In genomic region chr20:51457281-51457932, GRCh38 we compare ENCODE assay signal across 8 cellular contexts.
A peak's percentile ranks its signal among the peaks of the same experiment; 100 is the strongest.
DNase-seq lines count a peak whose midpoint lies in the region; ATAC-seq and TF ChIP-seq lines count a peak whose summit lies in the region.

No MANE protein-coding gene starts in this region.

- peak; percentile 80 for DNase-seq in EL
- DNase-seq in RWPE2 (ENCODE audit: low spot score), result peak; percentile 94
- peak; percentile 88 for DNase-seq in fibroblast of mammary gland (ENCODE audit: low read depth)
- peak; percentile 90 for DNase-seq in sigmoid colon
- no peak for DNase-seq in NCI-H345 treated with DMSO at 0.1 percent for 48 hours (lab: John Stamatoyannopoulos, UW; ENCODE audit: unreplicated experiment)
- no peak for DNase-seq in DMS114 treated with DMSO at 0.1 percent for 48 hours (lab: John Stamatoyannopoulos, UW; ENCODE audit: unreplicated experiment)
- no peak for DNase-seq in HuH-7 (ENCODE audit: low spot score)
- no peak for DNase-seq in activated CD4-positive, alpha-beta T cell treated with anti-CD3 and anti-CD28 coated beads, Interleukin-2, amount 10 ng/mL, durations not matched to agents 7 days and 5 days

- H3K4me1 Mint-ChIP-seq in activated CD4-positive, alpha-beta T cell treated with anti-CD3 and anti-CD28 coated beads, Interleukin-2, amount 10 ng/mL, durations not matched to agents 7 days and 5 days, result peaks cover 15% of the 10 kb centered on the region

- whole genome bisulfite sequencing in sigmoid colon, 2 donors, result 56 to 67% methylated on average over 11 of the region's 11 CpGs

- H3K27me3 ChIP-seq in RWPE2 (ENCODE audit: insufficient read depth, poor library complexity, severe bottlenecking) (no peaks in the 10 kb centered on the region), sigmoid colon (no peaks in the 10 kb centered on the region)

- H3K9me3 ChIP-seq in RWPE2 (ENCODE audit: severe bottlenecking), result no peaks in the 10 kb centered on the region
- H3K9me3 ChIP-seq in sigmoid colon, result no peaks in the 10 kb centered on the region

- H3K4me3 ChIP-seq in RWPE2 (ENCODE audit: severe bottlenecking), result no peak overlapping the region
- no peak overlapping the region for H3K4me3 ChIP-seq in fibroblast of mammary gland (ENCODE audit: control insufficient read depth, low read depth, low read length)
- no peak overlapping the region for H3K4me3 ChIP-seq in sigmoid colon

- no peak overlapping the region for H3K4me3 Mint-ChIP-seq in activated CD4-positive, alpha-beta T cell treated with anti-CD3 and anti-CD28 coated beads, Interleukin-2, amount 10 ng/mL, durations not matched to agents 7 days and 5 days

- no peaks in the 10 kb centered on the region for H3K36me3 ChIP-seq in RWPE2 (ENCODE audit: low read depth)
- H3K36me3 ChIP-seq in sigmoid colon, result no peaks in the 10 kb centered on the region

- peaks cover 77% of the 10 kb centered on the region for H3K36me3 Mint-ChIP-seq in activated CD4-positive, alpha-beta T cell treated with anti-CD3 and anti-CD28 coated beads, Interleukin-2, amount 10 ng/mL, durations not matched to agents 7 days and 5 days (ENCODE audit: low read depth)

- POLR2A ChIA-PET in activated CD4-positive, alpha-beta T cell treated with anti-CD3 and anti-CD28 coated beads, Interleukin-2, amount 10 ng/mL, durations not matched to agents 7 days and 5 days (lab: Charles Lee), result no interaction called here

- TF ChIP-seq EP300 in sigmoid colon (IDR thresholded peaks at IDR 0.05), result no peak

- H3K27ac ChIP-seq in RWPE2 (ENCODE audit: poor library complexity, severe bottlenecking), result peak overlapping the region; percentile 82
- peak overlapping the region; percentile 80 to 90 (median 81) for H3K27ac ChIP-seq in sigmoid colon

- H3K9me3 Mint-ChIP-seq in activated CD4-positive, alpha-beta T cell treated with anti-CD3 and anti-CD28 coated beads, Interleukin-2, amount 10 ng/mL, durations not matched to agents 7 days and 5 days, result peaks cover 2% of the 10 kb centered on the region

- H3K27me3 Mint-ChIP-seq in activated CD4-positive, alpha-beta T cell treated with anti-CD3 and anti-CD28 coated beads, Interleukin-2, amount 10 ng/mL, durations not matched to agents 7 days and 5 days, result no peaks in the 10 kb centered on the region

- H3K4me1 ChIP-seq in RWPE2 (ENCODE audit: insufficient read depth, poor library complexity, severe bottlenecking) (peaks cover 15% of the 10 kb centered on the region), sigmoid colon (peaks cover 0 to 27% (median 23%) of the 10 kb centered on the region in 4 donors)

- TF ChIP-seq POLR2A in sigmoid colon (IDR thresholded peaks at IDR 0.05), result no peak

- TF ChIP-seq CTCF in RWPE2 (IDR thresholded peaks at IDR 0.05; ENCODE audit: poor library complexity, severe bottlenecking) (no peak), fibroblast of mammary gland (conservative IDR thresholded peaks at IDR 0.05; ENCODE audit: control insufficient read depth, insufficient read depth, low read depth, low read length) (no peak), sigmoid colon (IDR thresholded peaks at IDR 0.05) (no peak)

- ATAC-seq in RWPE2 (ENCODE audit: low read depth), result peak; percentile 62

- CTCF ChIA-PET in activated CD4-positive, alpha-beta T cell treated with anti-CD3 and anti-CD28 coated beads, Interleukin-2, amount 10 ng/mL, durations not matched to agents 7 days and 5 days (lab: Charles Lee), result interaction anchor here (0.6 to 0.9 kb wide), 2 partner anchors 49 to 60 kb away, joined by 3 to 4 read pairs; no protein-coding TSS in a partner anchor

- H3K27ac Mint-ChIP-seq in activated CD4-positive, alpha-beta T cell treated with anti-CD3 and anti-CD28 coated beads, Interleukin-2, amount 10 ng/mL, durations not matched to agents 7 days and 5 days, result no peak overlapping the region

- intact Hi-C loops in sigmoid colon (cut with DNase I), result no loop called here

Comparison
In these comparisons a context has a peak if more than half of its experiments do, and no peak if none do; other contexts are left out.
1. DNase-seq: peak in EL (single experiment), RWPE2 (single experiment), fibroblast of mammary gland (single experiment) and sigmoid colon (single experiment); none in NCI-H345 treated with DMSO at 0.1 percent for 48 hours (single experiment), DMS114 treated with DMSO at 0.1 percent for 48 hours (single experiment), HuH-7 (single experiment) and activated CD4-positive, alpha-beta T cell treated with anti-CD3 and anti-CD28 coated beads, Interleukin-2, amount 10 ng/mL, durations not matched to agents 7 days and 5 days (single experiment).